Comparison of ENCODE assay signal across 25 cellular contexts in genomic region chr12:116564080-116564479, GRCh38. TPM values are rescaled to one million over a fixed set of nuclear protein-coding genes. Genes with fewer than 3 reads are reported as not detected.
"Had no signal": no experiment of that assay in that cellular context is flagged by ENCODE, and none has a peak within 500 bp of the region (broad histone marks: within the 10 kb centered on the region; RNA-seq: fewer than 3 reads in every experiment).

No MANE protein-coding gene starts in this region.

- H3K4me3 ChIP-seq: lower lobe of right lung, ovary, right atrium auricular region, skin epidermis, suprapubic skin, thoracic aorta, tibial artery, upper lobe of right lung had no signal

- H3K36me3 ChIP-seq: lower lobe of right lung, ovary, right atrium auricular region, suprapubic skin, thoracic aorta, tibial artery, upper lobe of right lung had no signal

- ATAC-seq: left cardiac atrium; left lobe of liver; left ventricle myocardium superior; lower lobe of right lung; natural killer cell; sciatic nerve; stimulated activated effector memory CD8-positive, alpha-beta T cell treated with anti-CD3 and anti-CD28 coated beads, Interleukin-12 subunit alpha, Interleukin-12 subunit beta, amount 100 ng/mL, for 72 hours; upper lobe of right lung had no signal

- H3K27me3 ChIP-seq: ovary, right atrium auricular region, suprapubic skin, tibial artery, upper lobe of right lung had no signal

- DNase-seq: hippocampal formation; kidney glomerular epithelial cell; left cardiac atrium; left ventricle myocardium superior; lower lobe of right lung; mammary epithelial cell; mesenchymal stem cell; naive B cell; natural killer cell; ovary; stimulated activated CD4-positive, alpha-beta T cell treated with anti-CD3 and anti-CD28 coated beads, Interleukin-12 subunit alpha, Interleukin-12 subunit beta, amount 100 ng/mL, for 4 hours; stimulated activated CD4-positive, alpha-beta T cell treated with anti-CD3 and anti-CD28 coated beads, Interleukin-15, amount 100 ng/mL, for 24 hours; stimulated activated CD4-positive, alpha-beta T cell treated with anti-CD3 and anti-CD28 coated beads, Interleukin-2, amount 100 ng/mL, for 24 hours; stimulated activated CD4-positive, alpha-beta T cell treated with anti-CD3 and anti-CD28 coated beads, Interleukin-4, amount 100 ng/mL, for 24 hours; stimulated activated naive CD4-positive, alpha-beta T cell; tibial artery; trophoblast cell; upper lobe of right lung had no signal

- H3K27ac ChIP-seq: lower lobe of right lung, ovary, right atrium auricular region, skin epidermis, thoracic aorta, tibial artery, upper lobe of right lung had no signal

- H3K9me3 ChIP-seq: ovary, suprapubic skin, tibial artery, upper lobe of right lung had no signal

RNA-seq across cellular contexts. Expression of gene MAP1LC3B2, which starts 4.9 kb away (rescaled TPM):
- total RNA-seq: left lobe of liver, upper lobe of right lung had no signal
